ENCODE assay signal across 8 cellular contexts in the genomic region with DNA sequence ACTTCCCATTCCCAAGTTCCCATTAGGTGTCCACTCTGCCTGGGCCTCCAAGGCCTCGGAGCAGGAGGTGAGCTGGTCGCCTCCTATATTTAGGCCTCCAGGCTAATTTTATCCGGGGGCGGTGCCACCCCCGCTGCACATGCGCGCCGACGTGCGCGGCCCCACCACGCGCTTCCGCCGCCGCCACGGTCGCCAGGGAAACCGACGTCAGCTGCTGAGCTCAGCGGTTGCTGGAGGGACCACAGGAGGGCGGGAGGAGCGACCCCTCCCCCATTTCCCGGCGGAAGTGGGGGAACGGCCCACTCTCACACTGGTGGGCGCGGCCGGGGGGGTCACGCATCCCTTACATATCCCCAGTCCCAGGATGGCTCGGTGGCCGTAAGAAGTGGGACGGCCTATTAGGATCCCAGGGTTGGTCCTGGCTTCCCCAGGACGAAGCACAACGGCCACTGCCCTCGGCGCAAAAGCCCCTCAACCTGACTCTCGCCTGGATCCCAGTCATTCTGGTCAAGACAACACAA. TPM values are rescaled to one million over a fixed set of nuclear protein-coding genes. Genes with fewer than 3 reads are reported as not detected.
DNase-seq lines count a peak whose midpoint lies in the region; ATAC-seq and TF ChIP-seq lines count a peak whose summit lies in the region.

No MANE protein-coding gene starts in this region.

- peak; percentile 43 for ATAC-seq in HG03135 (IDR thresholded peaks at IDR 0.05; ENCODE audit: unreplicated experiment)
- ATAC-seq in naive B cell (ENCODE audit: low read depth in 2 of 2): peak; percentile 57 to 62

- H3K4me1 Mint-ChIP-seq in naive B cell: peaks cover 30 to 45% (median 33%) of the 10 kb centered on the region in 3 donors

- H3K4me1 ChIP-seq in OCI-LY3 (ENCODE audit: low read length): peaks cover 20% of the 10 kb centered on the region

- peaks cover 9% of the 10 kb centered on the region; the same call in 1 of the 2 replicates for H3K79me2 ChIP-seq in OCI-LY3 (ENCODE audit: low read length)

- no peaks in the 10 kb centered on the region for H3K27me3 Mint-ChIP-seq in naive B cell

- no peaks in the 10 kb centered on the region for H3K9me3 ChIP-seq in OCI-LY3 (ENCODE audit: insufficient read depth, low read length)

- H3K36me3 ChIP-seq in OCI-LY3 (replicated peaks; ENCODE audit: low read depth, low read length): no peaks in the 10 kb centered on the region

- H3K4me2 ChIP-seq in OCI-LY3 (ENCODE audit: low read length): peak overlapping the region; percentile 99

- no peak for TF ChIP-seq CTCF in OCI-LY3 (IDR thresholded peaks at IDR 0.05; ENCODE audit: low read depth, low read length)

- no peaks in the 10 kb centered on the region for H4K20me1 ChIP-seq in OCI-LY3 (ENCODE audit: insufficient read depth, low read length)

- peak overlapping the region in 4 of 6 donors; percentile 97 to 100 (median 98) for H3K27ac Mint-ChIP-seq in naive B cell

- peak overlapping the region; percentile 97 for H3K4me3 ChIP-seq in OCI-LY3 (ENCODE audit: low read length)

- peak; percentile 47 for DNase-seq in NCI-H2029 (lab: John Stamatoyannopoulos, UW)
- no peak for DNase-seq in NCI-H2029 treated with DMSO at 0.1 percent for 48 hours (lab: John Stamatoyannopoulos, UW)
- peak; percentile 81 to 82 for DNase-seq in activated T-helper 1 cell treated with anti-CD3 and anti-CD28 coated beads, Interleukin-2, amount 50 U/mL, for 16 hours (ENCODE audit: low read depth in 1 of 2, low spot score in 1 of 2)
- DNase-seq in fibroblast of gingiva (ENCODE audit: low read depth): peak; percentile 95
- peak; percentile 94 for DNase-seq in naive B cell
- DNase-seq in stimulated activated CD8-positive, alpha-beta memory T cell treated with anti-CD3 and anti-CD28 coated beads, Interleukin-7, amount 100 ng/mL, for 4 hours (ENCODE audit: low read depth in 2 of 2): peak; percentile 80 to 92

- peaks cover 0 to 19% of the 10 kb centered on the region in 2 donors for H3K36me3 Mint-ChIP-seq in naive B cell

- H3K4me3 Mint-ChIP-seq in naive B cell: peak overlapping the region in 5 of 8 donors; percentile 91 to 96 (median 94)

- H3K27ac ChIP-seq in OCI-LY3 (ENCODE audit: low read length): peak overlapping the region; percentile 37

- peak overlapping the region; percentile 80 for H3K9ac ChIP-seq in OCI-LY3 (ENCODE audit: low read length)

- H2AFZ ChIP-seq in OCI-LY3 (ENCODE audit: low read depth, low read length): no peak overlapping the region

- no peaks in the 10 kb centered on the region for H3K27me3 ChIP-seq in OCI-LY3 (ENCODE audit: low read depth, low read length)

- H3K9me3 Mint-ChIP-seq in naive B cell: no peaks in the 10 kb centered on the region

RNA-seq across cellular contexts. Expression of gene PER1, which starts 1.0 kb away (rescaled TPM):
- polyA plus RNA-seq in naive B cell (ENCODE audit: low read depth in 6 of 6): 10 to 100 TPM in 5 of 6 donors, 1 to 10 TPM in 1; 4.5 to 20.9 (median 13.5) TPM

RNA-seq across cellular contexts. Expression of gene VAMP2, which starts 11.6 kb away (rescaled TPM):
- polyA plus RNA-seq in naive B cell (ENCODE audit: low read depth in 6 of 6): 10 to 100 TPM; 37.8 to 89.1 (median 65.9) TPM

RNA-seq across cellular contexts. Expression of gene TMEM107, which starts 25.0 kb away (rescaled TPM):
- 10 to 100 TPM; 29.9 to 42.3 (median 34.7) TPM for polyA plus RNA-seq in naive B cell (ENCODE audit: low read depth in 6 of 6)

RNA-seq across cellular contexts. Expression of gene HES7, which starts 27.3 kb away (rescaled TPM):
- not detected for polyA plus RNA-seq in naive B cell (ENCODE audit: low read depth in 6 of 6)

RNA-seq across cellular contexts. Expression of gene ALOXE3, which starts 32.9 kb away (rescaled TPM):
- not detected for polyA plus RNA-seq in naive B cell (ENCODE audit: low read depth in 6 of 6)
